In the genomic region with DNA sequence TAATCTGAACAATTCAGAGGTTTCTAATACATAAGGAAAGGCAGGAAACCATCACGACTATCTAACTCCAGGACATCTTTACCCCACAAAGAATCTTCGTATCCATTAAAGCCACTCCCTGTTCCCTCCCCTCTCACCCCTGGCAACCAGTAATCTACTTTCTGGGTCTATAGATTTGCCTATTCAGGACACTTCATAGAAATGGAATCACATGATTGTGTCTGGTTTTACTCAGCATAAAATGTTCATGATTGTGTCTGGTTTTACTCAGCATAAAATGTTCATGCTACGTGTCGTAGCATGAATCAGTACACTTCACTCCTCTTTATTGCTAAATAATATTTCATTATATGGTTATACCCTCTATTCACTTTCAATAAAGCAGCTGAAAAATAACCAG, we compare ENCODE assay signal across 31 cellular contexts.
"Had no signal": no experiment of that assay in that cellular context is flagged by ENCODE, and none has a peak within 500 bp of the region (broad histone marks: within the 10 kb centered on the region; RNA-seq: fewer than 3 reads in every experiment).

No MANE protein-coding gene starts in this region.

- H3K27ac Mint-ChIP-seq: activated CD4-positive, alpha-beta memory T cell treated with anti-CD3 and anti-CD28 coated beads, Interleukin-2, amount 10 ng/mL, durations not matched to agents 7 days and 5 days; activated CD4-positive, alpha-beta T cell treated with anti-CD3 and anti-CD28 coated beads, Interleukin-2, amount 10 ng/mL, durations not matched to agents 7 days and 5 days; activated naive CD4-positive, alpha-beta T cell treated with anti-CD3 and anti-CD28 coated beads, Interleukin-2, amount 50 U/mL, for 24 hours; activated T-cell treated with anti-CD3 and anti-CD28 coated beads, Interleukin-2, amount 50 U/mL, for 24 hours; activated T-helper 17 cell treated with anti-CD3 and anti-CD28 coated beads, Interleukin-2, amount 50 U/mL, for 72 hours; T-helper 1 cell treated with Interleukin-12 subunit alpha and Interleukin-12 subunit beta and Interleukin-4 antibody, amounts not matched to agents 30 μg/mL and 1 μg/mL, for 36 hours had no signal

- H3K27me3 ChIP-seq: body of pancreas, cardiac muscle cell, dorsolateral prefrontal cortex, left lung, right lobe of liver, upper lobe of left lung had no signal

- H3K27me3 Mint-ChIP-seq: activated CD4-positive, alpha-beta memory T cell treated with anti-CD3 and anti-CD28 coated beads, Interleukin-2, amount 10 ng/mL, durations not matched to agents 7 days and 5 days; activated CD4-positive, alpha-beta T cell treated with anti-CD3 and anti-CD28 coated beads, Interleukin-2, amount 10 ng/mL, durations not matched to agents 7 days and 5 days; activated naive CD4-positive, alpha-beta T cell treated with anti-CD3 and anti-CD28 coated beads, Interleukin-2, amount 50 U/mL, for 24 hours; activated T-cell treated with anti-CD3 and anti-CD28 coated beads, Interleukin-2, amount 50 U/mL, for 24 hours; activated T-helper 17 cell treated with anti-CD3 and anti-CD28 coated beads, Interleukin-2, amount 50 U/mL, for 72 hours had no signal

- DNase-seq: activated CD4-positive, alpha-beta memory T cell treated with anti-CD3 and anti-CD28 coated beads, Interleukin-2, amount 10 ng/mL, durations not matched to agents 7 days and 5 days; activated CD4-positive, alpha-beta T cell treated with anti-CD3 and anti-CD28 coated beads, Interleukin-2, amount 10 ng/mL, durations not matched to agents 7 days and 5 days; activated CD4-positive, CD25-positive, alpha-beta regulatory T cell treated with anti-CD3 and anti-CD28 coated beads, Interleukin-2, amount 50 U/mL, for 72 hours; activated CD8-positive, alpha-beta memory T cell treated with anti-CD3 and anti-CD28 coated beads, Interleukin-2, amount 50 U/mL, for 48 hours; activated gamma-delta T cell treated with Interleukin-2 at 50 U/mL for 16 hours; activated T-cell treated with anti-CD3 and anti-CD28 coated beads, Interleukin-2, amount 50 U/mL, for 24 hours; anterior cingulate cortex; body of pancreas; cerebellar nuclear complex; dorsolateral prefrontal cortex; effector memory CD4-positive, alpha-beta T cell; left lung; lower lobe of right lung; mucosa of descending colon; posterior cingulate gyrus; right lobe of liver; stimulated activated CD4-positive, alpha-beta T cell treated with anti-CD3 and anti-CD28 coated beads, Interleukin-12 subunit alpha, Interleukin-12 subunit beta, amount 100 ng/mL, for 4 hours; stimulated activated CD4-positive, alpha-beta T cell treated with anti-CD3 and anti-CD28 coated beads, Interleukin-4, amount 100 ng/mL, for 1 hour; stimulated activated naive CD8-positive, alpha-beta T cell treated with anti-CD3 and anti-CD28 coated beads, Interleukin-15, Interleukin-2, amounts not matched to agents 100 U/mL and 50 U/mL, for 24 hours; SW 1271; T1000; upper lobe of left lung had no signal

- H3K4me1 ChIP-seq: body of pancreas, left lung, lower lobe of right lung, right lobe of liver, upper lobe of left lung had no signal

- H3K4me3 ChIP-seq: body of pancreas, cardiac muscle cell, coronary artery, dorsolateral prefrontal cortex, left lung, lower lobe of right lung, mucosa of descending colon, right lobe of liver, skin epidermis, thoracic aorta, upper lobe of left lung had no signal

- ATAC-seq: activated T-helper 17 cell treated with anti-CD3 and anti-CD28 coated beads, Interleukin-2, amount 50 U/mL, for 72 hours; esophagus mucosa; left lung; lower lobe of right lung; mucosa of descending colon; stimulated activated naive CD8-positive, alpha-beta T cell treated with anti-CD3 and anti-CD28 coated beads, Interleukin-15, Interleukin-2, amounts not matched to agents 100 U/mL and 50 U/mL, for 24 hours had no signal

- H3K9me3 Mint-ChIP-seq: activated CD4-positive, alpha-beta memory T cell treated with anti-CD3 and anti-CD28 coated beads, Interleukin-2, amount 10 ng/mL, durations not matched to agents 7 days and 5 days; activated CD4-positive, alpha-beta T cell treated with anti-CD3 and anti-CD28 coated beads, Interleukin-2, amount 10 ng/mL, durations not matched to agents 7 days and 5 days; activated naive CD4-positive, alpha-beta T cell treated with anti-CD3 and anti-CD28 coated beads, Interleukin-2, amount 50 U/mL, for 24 hours; activated T-cell treated with anti-CD3 and anti-CD28 coated beads, Interleukin-2, amount 50 U/mL, for 24 hours; activated T-helper 17 cell treated with anti-CD3 and anti-CD28 coated beads, Interleukin-2, amount 50 U/mL, for 72 hours; nephron; T-helper 1 cell treated with Interleukin-12 subunit alpha and Interleukin-12 subunit beta and Interleukin-4 antibody, amounts not matched to agents 30 μg/mL and 1 μg/mL, for 36 hours had no signal

- H3K4me1 Mint-ChIP-seq: activated T-helper 17 cell treated with anti-CD3 and anti-CD28 coated beads, Interleukin-2, amount 50 U/mL, for 72 hours; nephron had no signal

- H3K4me3 Mint-ChIP-seq: activated CD4-positive, alpha-beta memory T cell treated with anti-CD3 and anti-CD28 coated beads, Interleukin-2, amount 10 ng/mL, durations not matched to agents 7 days and 5 days; activated CD4-positive, alpha-beta T cell treated with anti-CD3 and anti-CD28 coated beads, Interleukin-2, amount 10 ng/mL, durations not matched to agents 7 days and 5 days; activated naive CD4-positive, alpha-beta T cell treated with anti-CD3 and anti-CD28 coated beads, Interleukin-2, amount 50 U/mL, for 24 hours; activated T-cell treated with anti-CD3 and anti-CD28 coated beads, Interleukin-2, amount 50 U/mL, for 24 hours; activated T-helper 17 cell treated with anti-CD3 and anti-CD28 coated beads, Interleukin-2, amount 50 U/mL, for 72 hours; nephron; T-helper 1 cell treated with Interleukin-12 subunit alpha and Interleukin-12 subunit beta and Interleukin-4 antibody, amounts not matched to agents 30 μg/mL and 1 μg/mL, for 36 hours had no signal

- H3K27ac ChIP-seq: body of pancreas, cardiac muscle cell, coronary artery, dorsolateral prefrontal cortex, left lung, lower lobe of right lung, right lobe of liver, skin epidermis, thoracic aorta, upper lobe of left lung had no signal
